Comparison of ENCODE assay signal across 20 cellular contexts in genomic region chr12:79071498-79071897, GRCh38.
DNase-seq lines count a peak whose midpoint lies in the region; ATAC-seq and TF ChIP-seq lines count a peak whose summit lies in the region.
"Had no signal": no experiment of that assay in that cellular context is flagged by ENCODE, and none has a peak within 500 bp of the region (broad histone marks: within the 10 kb centered on the region; RNA-seq: fewer than 3 reads in every experiment).

No MANE protein-coding gene starts in this region.

- no peaks in the 10 kb centered on the region for H3K9me3 Mint-ChIP-seq in WTC11

- no peaks in the 10 kb centered on the region for H3K27me3 Mint-ChIP-seq in WTC11 (ENCODE audit: low read depth)
- H3K27me3 Mint-ChIP-seq: CD4-positive, CD25-positive, alpha-beta regulatory T cell had no signal

- no peak for TF ChIP-seq POLR2A in erythroblast (IDR thresholded peaks at IDR 0.05; ENCODE audit: low read length)

- H3K4me3 Mint-ChIP-seq in WTC11: no peak overlapping the region
- H3K4me3 Mint-ChIP-seq: CD4-positive, CD25-positive, alpha-beta regulatory T cell had no signal

- POLR2A ChIA-PET in WTC11 (lab: Charles Lee): no interaction called here

- ATAC-seq in GM18498 (IDR thresholded peaks at IDR 0.05; ENCODE audit: unreplicated experiment) (peak; percentile 32), GM19035 (IDR thresholded peaks at IDR 0.05; ENCODE audit: unreplicated experiment) (peak; percentile 40), HG03066 (IDR thresholded peaks at IDR 0.05; ENCODE audit: low read depth, unreplicated experiment) (peak; percentile 21), WTC11 (peak; percentile 41), HG02678 (IDR thresholded peaks at IDR 0.05; ENCODE audit: unreplicated experiment) (no peak), HG03025 (IDR thresholded peaks at IDR 0.05; ENCODE audit: low FRiP score, unreplicated experiment) (no peak)

- peaks cover 16% of the 10 kb centered on the region for H3K4me1 Mint-ChIP-seq in WTC11
- H3K4me1 Mint-ChIP-seq: CD4-positive, CD25-positive, alpha-beta regulatory T cell had no signal

- H3K27ac Mint-ChIP-seq in WTC11: peak overlapping the region; percentile 57; the same call in 1 of the 2 replicates
- H3K27ac Mint-ChIP-seq: CD4-positive, CD25-positive, alpha-beta regulatory T cell had no signal

- H3K36me3 Mint-ChIP-seq in WTC11: no peaks in the 10 kb centered on the region
- H3K36me3 Mint-ChIP-seq: CD4-positive, CD25-positive, alpha-beta regulatory T cell had no signal

- CTCF ChIA-PET in WTC11 (lab: Charles Lee): no interaction called here

- DNase-seq in WTC11 (ENCODE audit: low spot score): no peak
- no peak for DNase-seq in erythroblast (lab: John Stamatoyannopoulos, UW)
- no peak for DNase-seq in Kasumi-1 (lab: John Stamatoyannopoulos, UW)
- DNase-seq: ACHN; Calu3; CD4-positive, CD25-positive, alpha-beta regulatory T cell; DMS79; GOT3; NCI-H1092 treated with DMSO at 0.1 percent for 48 hours; NCI-H187; NCI-H2171 treated with DMSO at 0.1 percent for 48 hours; NCI-H510A treated with DMSO at 0.1 percent for 48 hours; OCI-M1; SJCRH30; T1000 had no signal

- TF ChIP-seq CTCF in WTC11 (IDR thresholded peaks at IDR 0.05): no peak

TF ChIP-seq in WTC11, 78 proteins besides CTCF, POLR2A, EP300 and RAD21:
- TF ChIP-seq ZNF219 (CRISPR knock-in tag; IDR thresholded peaks at IDR 0.05; ENCODE audit: borderline replicate concordance) (no peak), CREB1 (CRISPR knock-in tag; IDR thresholded peaks at IDR 0.05) (no peak), ETV6 (CRISPR knock-in tag; IDR thresholded peaks at IDR 0.05) (no peak), MYBL2 (CRISPR knock-in tag; IDR thresholded peaks at IDR 0.05) (no peak), TEAD1 (CRISPR knock-in tag; IDR thresholded peaks at IDR 0.05) (no peak), NR3C1 (CRISPR knock-in tag; conservative IDR thresholded peaks at IDR 0.05; ENCODE audit: low read depth) (no peak), NFE2L1 (CRISPR knock-in tag; IDR thresholded peaks at IDR 0.05) (no peak), SMAD4 (CRISPR knock-in tag; IDR thresholded peaks at IDR 0.05) (no peak)
- TF ChIP-seq, protein P1, sequence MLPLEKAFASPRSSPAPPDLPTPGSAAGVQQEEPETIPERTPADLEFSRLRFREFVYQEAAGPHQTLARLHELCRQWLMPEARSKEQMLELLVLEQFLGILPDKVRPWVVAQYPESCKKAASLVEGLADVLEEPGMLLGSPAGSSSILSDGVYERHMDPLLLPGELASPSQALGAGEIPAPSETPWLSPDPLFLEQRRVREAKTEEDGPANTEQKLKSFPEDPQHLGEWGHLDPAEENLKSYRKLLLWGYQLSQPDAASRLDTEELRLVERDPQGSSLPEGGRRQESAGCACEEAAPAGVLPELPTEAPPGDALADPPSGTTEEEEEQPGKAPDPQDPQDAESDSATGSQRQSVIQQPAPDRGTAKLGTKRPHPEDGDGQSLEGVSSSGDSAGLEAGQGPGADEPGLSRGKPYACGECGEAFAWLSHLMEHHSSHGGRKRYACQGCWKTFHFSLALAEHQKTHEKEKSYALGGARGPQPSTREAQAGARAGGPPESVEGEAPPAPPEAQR (CRISPR knock-in tag; IDR thresholded peaks at IDR 0.05): no peak
- TF ChIP-seq, protein P2, sequence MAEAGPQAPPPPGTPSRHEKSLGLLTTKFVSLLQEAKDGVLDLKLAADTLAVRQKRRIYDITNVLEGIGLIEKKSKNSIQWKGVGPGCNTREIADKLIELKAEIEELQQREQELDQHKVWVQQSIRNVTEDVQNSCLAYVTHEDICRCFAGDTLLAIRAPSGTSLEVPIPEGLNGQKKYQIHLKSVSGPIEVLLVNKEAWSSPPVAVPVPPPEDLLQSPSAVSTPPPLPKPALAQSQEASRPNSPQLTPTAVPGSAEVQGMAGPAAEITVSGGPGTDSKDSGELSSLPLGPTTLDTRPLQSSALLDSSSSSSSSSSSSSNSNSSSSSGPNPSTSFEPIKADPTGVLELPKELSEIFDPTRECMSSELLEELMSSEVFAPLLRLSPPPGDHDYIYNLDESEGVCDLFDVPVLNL (CRISPR knock-in tag; IDR thresholded peaks at IDR 0.05; ENCODE audit: borderline replicate concordance, low read depth): no peak
- TF ChIP-seq, protein P3, sequence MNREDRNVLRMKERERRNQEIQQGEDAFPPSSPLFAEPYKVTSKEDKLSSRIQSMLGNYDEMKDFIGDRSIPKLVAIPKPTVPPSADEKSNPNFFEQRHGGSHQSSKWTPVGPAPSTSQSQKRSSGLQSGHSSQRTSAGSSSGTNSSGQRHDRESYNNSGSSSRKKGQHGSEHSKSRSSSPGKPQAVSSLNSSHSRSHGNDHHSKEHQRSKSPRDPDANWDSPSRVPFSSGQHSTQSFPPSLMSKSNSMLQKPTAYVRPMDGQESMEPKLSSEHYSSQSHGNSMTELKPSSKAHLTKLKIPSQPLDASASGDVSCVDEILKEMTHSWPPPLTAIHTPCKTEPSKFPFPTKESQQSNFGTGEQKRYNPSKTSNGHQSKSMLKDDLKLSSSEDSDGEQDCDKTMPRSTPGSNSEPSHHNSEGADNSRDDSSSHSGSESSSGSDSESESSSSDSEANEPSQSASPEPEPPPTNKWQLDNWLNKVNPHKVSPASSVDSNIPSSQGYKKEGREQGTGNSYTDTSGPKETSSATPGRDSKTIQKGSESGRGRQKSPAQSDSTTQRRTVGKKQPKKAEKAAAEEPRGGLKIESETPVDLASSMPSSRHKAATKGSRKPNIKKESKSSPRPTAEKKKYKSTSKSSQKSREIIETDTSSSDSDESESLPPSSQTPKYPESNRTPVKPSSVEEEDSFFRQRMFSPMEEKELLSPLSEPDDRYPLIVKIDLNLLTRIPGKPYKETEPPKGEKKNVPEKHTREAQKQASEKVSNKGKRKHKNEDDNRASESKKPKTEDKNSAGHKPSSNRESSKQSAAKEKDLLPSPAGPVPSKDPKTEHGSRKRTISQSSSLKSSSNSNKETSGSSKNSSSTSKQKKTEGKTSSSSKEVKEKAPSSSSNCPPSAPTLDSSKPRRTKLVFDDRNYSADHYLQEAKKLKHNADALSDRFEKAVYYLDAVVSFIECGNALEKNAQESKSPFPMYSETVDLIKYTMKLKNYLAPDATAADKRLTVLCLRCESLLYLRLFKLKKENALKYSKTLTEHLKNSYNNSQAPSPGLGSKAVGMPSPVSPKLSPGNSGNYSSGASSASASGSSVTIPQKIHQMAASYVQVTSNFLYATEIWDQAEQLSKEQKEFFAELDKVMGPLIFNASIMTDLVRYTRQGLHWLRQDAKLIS (CRISPR knock-in tag; IDR thresholded peaks at IDR 0.05; ENCODE audit: borderline replicate concordance): no peak
- TF ChIP-seq, protein P4, sequence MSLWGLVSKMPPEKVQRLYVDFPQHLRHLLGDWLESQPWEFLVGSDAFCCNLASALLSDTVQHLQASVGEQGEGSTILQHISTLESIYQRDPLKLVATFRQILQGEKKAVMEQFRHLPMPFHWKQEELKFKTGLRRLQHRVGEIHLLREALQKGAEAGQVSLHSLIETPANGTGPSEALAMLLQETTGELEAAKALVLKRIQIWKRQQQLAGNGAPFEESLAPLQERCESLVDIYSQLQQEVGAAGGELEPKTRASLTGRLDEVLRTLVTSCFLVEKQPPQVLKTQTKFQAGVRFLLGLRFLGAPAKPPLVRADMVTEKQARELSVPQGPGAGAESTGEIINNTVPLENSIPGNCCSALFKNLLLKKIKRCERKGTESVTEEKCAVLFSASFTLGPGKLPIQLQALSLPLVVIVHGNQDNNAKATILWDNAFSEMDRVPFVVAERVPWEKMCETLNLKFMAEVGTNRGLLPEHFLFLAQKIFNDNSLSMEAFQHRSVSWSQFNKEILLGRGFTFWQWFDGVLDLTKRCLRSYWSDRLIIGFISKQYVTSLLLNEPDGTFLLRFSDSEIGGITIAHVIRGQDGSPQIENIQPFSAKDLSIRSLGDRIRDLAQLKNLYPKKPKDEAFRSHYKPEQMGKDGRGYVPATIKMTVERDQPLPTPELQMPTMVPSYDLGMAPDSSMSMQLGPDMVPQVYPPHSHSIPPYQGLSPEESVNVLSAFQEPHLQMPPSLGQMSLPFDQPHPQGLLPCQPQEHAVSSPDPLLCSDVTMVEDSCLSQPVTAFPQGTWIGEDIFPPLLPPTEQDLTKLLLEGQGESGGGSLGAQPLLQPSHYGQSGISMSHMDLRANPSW (CRISPR knock-in tag; conservative IDR thresholded peaks at IDR 0.05; ENCODE audit: low read depth): no peak
- TF ChIP-seq, protein P5, sequence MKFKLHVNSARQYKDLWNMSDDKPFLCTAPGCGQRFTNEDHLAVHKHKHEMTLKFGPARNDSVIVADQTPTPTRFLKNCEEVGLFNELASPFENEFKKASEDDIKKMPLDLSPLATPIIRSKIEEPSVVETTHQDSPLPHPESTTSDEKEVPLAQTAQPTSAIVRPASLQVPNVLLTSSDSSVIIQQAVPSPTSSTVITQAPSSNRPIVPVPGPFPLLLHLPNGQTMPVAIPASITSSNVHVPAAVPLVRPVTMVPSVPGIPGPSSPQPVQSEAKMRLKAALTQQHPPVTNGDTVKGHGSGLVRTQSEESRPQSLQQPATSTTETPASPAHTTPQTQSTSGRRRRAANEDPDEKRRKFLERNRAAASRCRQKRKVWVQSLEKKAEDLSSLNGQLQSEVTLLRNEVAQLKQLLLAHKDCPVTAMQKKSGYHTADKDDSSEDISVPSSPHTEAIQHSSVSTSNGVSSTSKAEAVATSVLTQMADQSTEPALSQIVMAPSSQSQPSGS (CRISPR knock-in tag; IDR thresholded peaks at IDR 0.05; ENCODE audit: borderline replicate concordance, low read depth): no peak
- TF ChIP-seq, protein P6, sequence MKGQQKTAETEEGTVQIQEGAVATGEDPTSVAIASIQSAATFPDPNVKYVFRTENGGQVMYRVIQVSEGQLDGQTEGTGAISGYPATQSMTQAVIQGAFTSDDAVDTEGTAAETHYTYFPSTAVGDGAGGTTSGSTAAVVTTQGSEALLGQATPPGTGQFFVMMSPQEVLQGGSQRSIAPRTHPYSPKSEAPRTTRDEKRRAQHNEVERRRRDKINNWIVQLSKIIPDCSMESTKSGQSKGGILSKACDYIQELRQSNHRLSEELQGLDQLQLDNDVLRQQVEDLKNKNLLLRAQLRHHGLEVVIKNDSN (CRISPR knock-in tag; IDR thresholded peaks at IDR 0.05): no peak
- TF ChIP-seq, protein P7, sequence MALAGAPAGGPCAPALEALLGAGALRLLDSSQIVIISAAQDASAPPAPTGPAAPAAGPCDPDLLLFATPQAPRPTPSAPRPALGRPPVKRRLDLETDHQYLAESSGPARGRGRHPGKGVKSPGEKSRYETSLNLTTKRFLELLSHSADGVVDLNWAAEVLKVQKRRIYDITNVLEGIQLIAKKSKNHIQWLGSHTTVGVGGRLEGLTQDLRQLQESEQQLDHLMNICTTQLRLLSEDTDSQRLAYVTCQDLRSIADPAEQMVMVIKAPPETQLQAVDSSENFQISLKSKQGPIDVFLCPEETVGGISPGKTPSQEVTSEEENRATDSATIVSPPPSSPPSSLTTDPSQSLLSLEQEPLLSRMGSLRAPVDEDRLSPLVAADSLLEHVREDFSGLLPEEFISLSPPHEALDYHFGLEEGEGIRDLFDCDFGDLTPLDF (CRISPR knock-in tag; IDR thresholded peaks at IDR 0.05): no peak

Comparison
In these comparisons a context has a peak if more than half of its experiments do, and no peak if none do; other contexts are left out.
1. ATAC-seq: peak in GM18498 (single experiment), GM19035 (single experiment), HG03066 (single experiment) and WTC11 (single experiment); none in HG02678 (single experiment) and HG03025 (single experiment).